Comparison of ENCODE assay signal across 14 cellular contexts in the genomic region with DNA sequence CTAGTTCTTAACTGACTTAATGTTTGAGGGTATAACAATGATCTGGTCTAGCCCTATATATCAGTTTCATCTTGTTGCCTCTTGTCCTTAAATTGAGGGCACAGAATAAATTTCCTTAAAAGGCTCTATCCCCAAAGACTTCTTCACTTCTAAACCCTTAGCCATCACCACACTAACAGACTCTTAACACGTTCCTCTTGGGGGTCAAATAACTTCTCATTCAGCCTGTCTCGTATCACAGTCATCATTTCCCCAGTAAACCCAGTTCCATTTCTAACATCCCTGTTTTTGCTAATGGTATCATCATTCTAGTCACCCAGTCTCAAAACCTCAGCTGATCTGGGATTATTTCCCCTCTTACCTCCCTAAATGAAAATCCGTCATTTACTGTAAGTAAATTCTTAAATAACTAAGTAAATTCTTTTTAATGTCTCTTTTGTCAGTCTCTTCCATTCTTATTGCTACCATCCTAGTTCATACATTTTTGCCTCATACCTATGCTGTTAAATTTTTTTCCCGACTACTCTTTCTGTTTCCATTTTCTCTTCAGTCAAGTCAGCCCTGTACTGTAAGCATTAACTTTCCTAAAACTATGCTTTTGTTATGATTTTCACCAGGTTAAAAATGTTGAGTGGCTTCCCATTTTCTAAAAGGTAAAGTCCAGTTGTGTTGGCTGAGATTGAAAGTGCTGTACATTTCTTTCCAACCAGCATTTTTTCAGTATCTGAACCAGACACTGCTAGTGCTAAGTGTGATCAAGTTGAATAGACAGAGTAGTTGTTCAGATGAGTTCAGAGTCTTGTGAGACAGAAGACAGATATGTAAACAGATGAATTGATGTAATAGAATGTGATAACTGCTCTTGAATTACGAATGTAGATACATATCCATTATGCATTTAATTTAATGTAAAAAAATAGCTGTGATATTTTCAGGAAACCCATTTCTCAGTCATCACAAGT. TPM values are rescaled to one million over a fixed set of nuclear protein-coding genes. Genes with fewer than 3 reads are reported as not detected.
DNase-seq lines count a peak whose midpoint lies in the region; ATAC-seq and TF ChIP-seq lines count a peak whose summit lies in the region.
"Had no signal": no experiment of that assay in that cellular context is flagged by ENCODE, and none has a peak within 500 bp of the region (broad histone marks: within the 10 kb centered on the region; RNA-seq: fewer than 3 reads in every experiment).

No MANE protein-coding gene starts in this region.

- peaks cover 97% of the 10 kb centered on the region for H4K20me1 ChIP-seq in smooth muscle cell (ENCODE audit: low read depth)

- peaks cover 88% of the 10 kb centered on the region for H3K4me1 Mint-ChIP-seq in brain

- H3K4me2 ChIP-seq in smooth muscle cell: peak overlapping the region; percentile 68

- 75% methylated on average over 5 of the region's 5 CpGs for WGBS in smooth muscle cell (ENCODE audit: low lambda C conversion rate)

- H3K79me2 ChIP-seq in smooth muscle cell (ENCODE audit: low read depth): peaks cover 95% of the 10 kb centered on the region

- peaks cover 39% of the 10 kb centered on the region for H3K4me1 ChIP-seq in smooth muscle cell (ENCODE audit: low read depth)

- H3K9me3 Mint-ChIP-seq in brain: no peaks in the 10 kb centered on the region
- H3K9me3 Mint-ChIP-seq: activated CD4-positive, alpha-beta T cell treated with anti-CD3 and anti-CD28 coated beads, Interleukin-2, amount 10 ng/mL, durations not matched to agents 24 days and 14 days had no signal

- ATAC-seq in GM19463 (IDR thresholded peaks at IDR 0.05; ENCODE audit: unreplicated experiment): peak; percentile 67
- ATAC-seq in HG02938 (IDR thresholded peaks at IDR 0.05; ENCODE audit: unreplicated experiment): peak; percentile 61
- ATAC-seq in HG03521 (IDR thresholded peaks at IDR 0.05; ENCODE audit: unreplicated experiment): no peak
- ATAC-seq: heart left ventricle, sciatic nerve had no signal

- H3K4me3 ChIP-seq in smooth muscle cell: no peak overlapping the region
- H3K4me3 ChIP-seq: coronary artery, heart left ventricle had no signal

- peak overlapping the region in 3 of 5 experiments; percentile 2 to 40 (median 3) for H3K27ac Mint-ChIP-seq in brain
- H3K27ac Mint-ChIP-seq: activated CD4-positive, alpha-beta T cell treated with anti-CD3 and anti-CD28 coated beads, Interleukin-2, amount 10 ng/mL, durations not matched to agents 24 days and 14 days had no signal

- peaks cover 28% of the 10 kb centered on the region for H3K36me3 Mint-ChIP-seq in brain

- no peaks in the 10 kb centered on the region for H3K36me3 ChIP-seq in smooth muscle cell (ENCODE audit: low read depth)

- H3K9me3 ChIP-seq in smooth muscle cell (replicated peaks; ENCODE audit: low read depth): no peaks in the 10 kb centered on the region
- H3K9me3 ChIP-seq: heart left ventricle had no signal

- peaks cover 18% of the 10 kb centered on the region for H3F3A ChIP-seq in smooth muscle cell (ENCODE audit: low read depth)

- TF ChIP-seq CTCF in brain (conservative IDR thresholded peaks at IDR 0.05): no peak
- TF ChIP-seq CTCF in smooth muscle cell (IDR thresholded peaks at IDR 0.05; ENCODE audit: borderline replicate concordance, insufficient read depth, poor library complexity, severe bottlenecking): no peak

- H3K9ac ChIP-seq in smooth muscle cell (ENCODE audit: low read depth): peak overlapping the region; percentile 1

- no peak overlapping the region for H2AFZ ChIP-seq in smooth muscle cell (ENCODE audit: low read depth)

- H3K27ac ChIP-seq in smooth muscle cell (ENCODE audit: low read depth): peak overlapping the region; percentile 83
- H3K27ac ChIP-seq: coronary artery, heart left ventricle, HL-60 had no signal

- peak overlapping the region in 2 of 5 experiments; percentile 6 to 32 for H3K4me3 Mint-ChIP-seq in brain
- H3K4me3 Mint-ChIP-seq: activated CD4-positive, alpha-beta T cell treated with anti-CD3 and anti-CD28 coated beads, Interleukin-2, amount 10 ng/mL, durations not matched to agents 24 days and 14 days had no signal

- no peaks in the 10 kb centered on the region for H3K27me3 Mint-ChIP-seq in brain

- no peaks in the 10 kb centered on the region for H3K27me3 ChIP-seq in smooth muscle cell (ENCODE audit: low read depth)
- H3K27me3 ChIP-seq: heart left ventricle had no signal

- DNase-seq in smooth muscle cell (lab: John Stamatoyannopoulos, UW; ENCODE audit: unreplicated experiment): no peak
- DNase-seq in islet precursor cell: no peak
- no peak for DNase-seq in amniotic stem cell (lab: John Stamatoyannopoulos, UW)
- DNase-seq: activated CD4-positive, alpha-beta T cell treated with anti-CD3 and anti-CD28 coated beads, Interleukin-2, amount 10 ng/mL, durations not matched to agents 24 days and 14 days; activated gamma-delta T cell; heart left ventricle; midbrain had no signal

RNA-seq across cellular contexts. Expression of a gene that starts 6.9 kb away (rescaled TPM):
- 17.0 TPM for polyA plus RNA-seq in brain (ENCODE audit: insufficient read depth, low read depth, low replicate concordance)
- 19.7 and 22.0 TPM in 2 replicates for total RNA-seq in smooth muscle cell
- polyA plus RNA-seq in smooth muscle cell: 10.4 and 24.5 TPM in 2 replicates
